ENCODE assay signal across 1 cellular context in the genomic region with DNA sequence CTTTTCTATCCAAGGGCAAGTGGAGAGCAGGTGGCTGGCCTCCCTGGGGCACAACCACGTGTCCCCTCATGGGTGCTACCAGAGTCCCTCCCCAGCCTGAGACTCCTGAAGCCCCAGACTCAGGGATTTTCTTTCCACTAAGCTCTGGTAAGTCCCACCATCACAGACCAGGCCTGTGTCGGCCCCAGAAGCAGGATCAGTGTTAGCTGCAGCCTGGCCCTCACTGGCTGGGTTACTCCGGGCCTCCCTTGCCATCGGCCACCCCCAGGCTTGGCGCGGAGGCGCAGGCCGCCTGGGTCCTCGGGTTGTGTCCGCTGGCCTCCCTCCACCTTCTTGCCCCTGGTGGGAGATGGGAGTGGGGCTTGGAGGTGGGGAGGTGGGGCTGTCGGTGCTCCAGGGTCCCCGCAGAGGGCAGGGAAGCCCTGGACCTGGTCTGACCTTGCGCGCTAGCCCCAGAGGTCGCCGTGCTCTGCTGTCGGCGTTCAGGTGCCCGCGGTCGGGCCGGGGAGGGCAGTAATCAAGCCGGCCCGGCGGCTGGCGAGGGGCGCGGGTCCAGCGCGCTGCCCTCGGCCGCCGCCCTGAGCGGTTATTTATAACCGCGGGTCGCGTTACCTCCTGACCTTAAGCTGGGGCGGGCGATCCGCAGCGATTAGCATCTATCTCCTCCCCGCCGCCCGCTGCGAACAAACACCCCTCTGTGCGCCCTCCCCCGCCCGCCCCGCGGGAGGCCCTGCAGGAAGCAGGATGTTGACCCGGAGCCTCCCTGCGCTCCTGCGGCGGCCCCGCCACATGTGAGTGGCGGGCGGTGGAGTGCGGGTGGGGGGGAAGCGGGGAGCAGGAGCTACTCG.
TF ChIP-seq lines count a peak whose summit lies in the region.

No MANE protein-coding gene starts in this region.

TF ChIP-seq in HepG2, 621 proteins besides CTCF, POLR2A, EP300 and RAD21 (continued from another document and continues in another):
- peak; percentile 78 for TF ChIP-seq REPIN1 (CRISPR knock-in tag; IDR thresholded peaks at IDR 0.05; ENCODE audit: borderline replicate concordance, low read depth)
- peak; percentile 19; the same call in 1 of the 2 replicates for TF ChIP-seq CREB1 (IDR thresholded peaks at IDR 0.05)
- TF ChIP-seq CREB1 (CRISPR knock-in tag; IDR thresholded peaks at IDR 0.05), result no peak
- TF ChIP-seq RERE (CRISPR knock-in tag; IDR thresholded peaks at IDR 0.05; ENCODE audit: low read depth), result peak; percentile 95
- TF ChIP-seq MED13 (CRISPR knock-in tag; IDR thresholded peaks at IDR 0.05), result peak; percentile 99
- TF ChIP-seq SMYD3 (CRISPR knock-in tag; IDR thresholded peaks at IDR 0.05), result peak; percentile 43; the same call in 1 of the 2 replicates
- TF ChIP-seq, protein P1, sequence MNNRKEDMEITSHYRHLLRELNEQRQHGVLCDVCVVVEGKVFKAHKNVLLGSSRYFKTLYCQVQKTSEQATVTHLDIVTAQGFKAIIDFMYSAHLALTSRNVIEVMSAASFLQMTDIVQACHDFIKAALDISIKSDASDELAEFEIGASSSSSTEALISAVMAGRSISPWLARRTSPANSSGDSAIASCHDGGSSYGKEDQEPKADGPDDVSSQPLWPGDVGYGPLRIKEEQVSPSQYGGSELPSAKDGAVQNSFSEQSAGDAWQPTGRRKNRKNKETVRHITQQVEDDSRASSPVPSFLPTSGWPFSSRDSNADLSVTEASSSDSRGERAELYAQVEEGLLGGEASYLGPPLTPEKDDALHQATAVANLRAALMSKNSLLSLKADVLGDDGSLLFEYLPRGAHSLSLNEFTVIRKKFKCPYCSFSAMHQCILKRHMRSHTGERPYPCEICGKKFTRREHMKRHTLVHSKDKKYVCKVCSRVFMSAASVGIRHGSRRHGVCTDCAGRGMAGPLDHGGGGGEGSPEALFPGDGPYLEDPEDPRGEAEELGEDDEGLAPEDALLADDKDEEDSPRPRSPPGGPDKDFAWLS (CRISPR knock-in tag; IDR thresholded peaks at IDR 0.05; ENCODE audit: borderline replicate concordance), result no peak
- TF ChIP-seq ZNF816 (CRISPR knock-in tag; IDR thresholded peaks at IDR 0.05; ENCODE audit: borderline replicate concordance), result peak; percentile 99
- 0 out of 2 replicates have a peak, but pooled peaks have one; percentile 78 for TF ChIP-seq HOXA7 (CRISPR knock-in tag; IDR thresholded peaks at IDR 0.05)
- peak; percentile 99 for TF ChIP-seq ELF3 (CRISPR knock-in tag; IDR thresholded peaks at IDR 0.05)
- peak; percentile 93 for TF ChIP-seq SAP130 (CRISPR knock-in tag; IDR thresholded peaks at IDR 0.05; ENCODE audit: low read depth)
- TF ChIP-seq, protein P2, sequence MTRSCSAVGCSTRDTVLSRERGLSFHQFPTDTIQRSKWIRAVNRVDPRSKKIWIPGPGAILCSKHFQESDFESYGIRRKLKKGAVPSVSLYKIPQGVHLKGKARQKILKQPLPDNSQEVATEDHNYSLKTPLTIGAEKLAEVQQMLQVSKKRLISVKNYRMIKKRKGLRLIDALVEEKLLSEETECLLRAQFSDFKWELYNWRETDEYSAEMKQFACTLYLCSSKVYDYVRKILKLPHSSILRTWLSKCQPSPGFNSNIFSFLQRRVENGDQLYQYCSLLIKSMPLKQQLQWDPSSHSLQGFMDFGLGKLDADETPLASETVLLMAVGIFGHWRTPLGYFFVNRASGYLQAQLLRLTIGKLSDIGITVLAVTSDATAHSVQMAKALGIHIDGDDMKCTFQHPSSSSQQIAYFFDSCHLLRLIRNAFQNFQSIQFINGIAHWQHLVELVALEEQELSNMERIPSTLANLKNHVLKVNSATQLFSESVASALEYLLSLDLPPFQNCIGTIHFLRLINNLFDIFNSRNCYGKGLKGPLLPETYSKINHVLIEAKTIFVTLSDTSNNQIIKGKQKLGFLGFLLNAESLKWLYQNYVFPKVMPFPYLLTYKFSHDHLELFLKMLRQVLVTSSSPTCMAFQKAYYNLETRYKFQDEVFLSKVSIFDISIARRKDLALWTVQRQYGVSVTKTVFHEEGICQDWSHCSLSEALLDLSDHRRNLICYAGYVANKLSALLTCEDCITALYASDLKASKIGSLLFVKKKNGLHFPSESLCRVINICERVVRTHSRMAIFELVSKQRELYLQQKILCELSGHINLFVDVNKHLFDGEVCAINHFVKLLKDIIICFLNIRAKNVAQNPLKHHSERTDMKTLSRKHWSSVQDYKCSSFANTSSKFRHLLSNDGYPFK (CRISPR knock-in tag; IDR thresholded peaks at IDR 0.05; ENCODE audit: borderline replicate concordance), result peak; percentile 70; the same call in 1 of the 2 replicates
- TF ChIP-seq ZNF562 (CRISPR knock-in tag; IDR thresholded peaks at IDR 0.05; ENCODE audit: borderline replicate concordance), result no peak; the same call in 1 of the 2 replicates
- TF ChIP-seq SYNCRIP (IDR thresholded peaks at IDR 0.05; ENCODE audit: insufficient read depth, low read depth, low read length), result no peak
- TF ChIP-seq BRCA1 (CRISPR knock-in tag; IDR thresholded peaks at IDR 0.05), result peak; percentile 88
- TF ChIP-seq PPARG (CRISPR knock-in tag; conservative IDR thresholded peaks at IDR 0.05), result peak; percentile 90
- TF ChIP-seq KLF6 (CRISPR knock-in tag; IDR thresholded peaks at IDR 0.05), result peak; percentile 94
- TF ChIP-seq ZBTB7B (CRISPR knock-in tag; IDR thresholded peaks at IDR 0.05), result peak; percentile 96
- peak; percentile 100 for TF ChIP-seq AGO2 (optimal IDR thresholded peaks at IDR 0.05; ENCODE audit: low read depth, low read length)
- no peak for TF ChIP-seq HMGA1 (CRISPR knock-in tag; conservative IDR thresholded peaks at IDR 0.05)
- TF ChIP-seq, protein P3, sequence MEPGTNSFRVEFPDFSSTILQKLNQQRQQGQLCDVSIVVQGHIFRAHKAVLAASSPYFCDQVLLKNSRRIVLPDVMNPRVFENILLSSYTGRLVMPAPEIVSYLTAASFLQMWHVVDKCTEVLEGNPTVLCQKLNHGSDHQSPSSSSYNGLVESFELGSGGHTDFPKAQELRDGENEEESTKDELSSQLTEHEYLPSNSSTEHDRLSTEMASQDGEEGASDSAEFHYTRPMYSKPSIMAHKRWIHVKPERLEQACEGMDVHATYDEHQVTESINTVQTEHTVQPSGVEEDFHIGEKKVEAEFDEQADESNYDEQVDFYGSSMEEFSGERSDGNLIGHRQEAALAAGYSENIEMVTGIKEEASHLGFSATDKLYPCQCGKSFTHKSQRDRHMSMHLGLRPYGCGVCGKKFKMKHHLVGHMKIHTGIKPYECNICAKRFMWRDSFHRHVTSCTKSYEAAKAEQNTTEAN (CRISPR knock-in tag; conservative IDR thresholded peaks at IDR 0.05), result peak; percentile 73
- no peak for TF ChIP-seq ZNF891 (CRISPR knock-in tag; IDR thresholded peaks at IDR 0.05)
- TF ChIP-seq, protein P4, sequence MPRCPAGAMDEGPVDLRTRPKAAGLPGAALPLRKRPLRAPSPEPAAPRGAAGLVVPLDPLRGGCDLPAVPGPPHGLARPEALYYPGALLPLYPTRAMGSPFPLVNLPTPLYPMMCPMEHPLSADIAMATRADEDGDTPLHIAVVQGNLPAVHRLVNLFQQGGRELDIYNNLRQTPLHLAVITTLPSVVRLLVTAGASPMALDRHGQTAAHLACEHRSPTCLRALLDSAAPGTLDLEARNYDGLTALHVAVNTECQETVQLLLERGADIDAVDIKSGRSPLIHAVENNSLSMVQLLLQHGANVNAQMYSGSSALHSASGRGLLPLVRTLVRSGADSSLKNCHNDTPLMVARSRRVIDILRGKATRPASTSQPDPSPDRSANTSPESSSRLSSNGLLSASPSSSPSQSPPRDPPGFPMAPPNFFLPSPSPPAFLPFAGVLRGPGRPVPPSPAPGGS (CRISPR knock-in tag; IDR thresholded peaks at IDR 0.05), result peak; percentile 100
- no peak; the same call in 1 of the 2 replicates for TF ChIP-seq ZNF660 (CRISPR knock-in tag; IDR thresholded peaks at IDR 0.05; ENCODE audit: borderline replicate concordance, low read depth)
- no peak; the same call in 1 of the 2 replicates for TF ChIP-seq FIP1L1 (IDR thresholded peaks at IDR 0.05; ENCODE audit: borderline replicate concordance, insufficient read depth, low read depth, low read length)
- peak; percentile 99 for TF ChIP-seq ESRRA (CRISPR knock-in tag; IDR thresholded peaks at IDR 0.05; ENCODE audit: low read depth)
- peak; percentile 94 for TF ChIP-seq ZMAT3 (CRISPR knock-in tag; conservative IDR thresholded peaks at IDR 0.05)
- TF ChIP-seq RFX3 (CRISPR knock-in tag; IDR thresholded peaks at IDR 0.05), result no peak
- TF ChIP-seq ZBTB1 (CRISPR knock-in tag; IDR thresholded peaks at IDR 0.05; ENCODE audit: borderline replicate concordance), result peak; percentile 54; the same call in 1 of the 2 replicates
- no peak for TF ChIP-seq SP1 (IDR thresholded peaks at IDR 0.05)
- peak; percentile 63 for TF ChIP-seq SP1 (CRISPR knock-in tag; IDR thresholded peaks at IDR 0.05)
- TF ChIP-seq ZNF768 (CRISPR knock-in tag; IDR thresholded peaks at IDR 0.05), result peak; percentile 88
- TF ChIP-seq FOSL1 (CRISPR knock-in tag; IDR thresholded peaks at IDR 0.05; ENCODE audit: borderline replicate concordance), result no peak
- peak; percentile 70 for TF ChIP-seq ATF3 (CRISPR knock-in tag; IDR thresholded peaks at IDR 0.05)
- TF ChIP-seq, protein P5, sequence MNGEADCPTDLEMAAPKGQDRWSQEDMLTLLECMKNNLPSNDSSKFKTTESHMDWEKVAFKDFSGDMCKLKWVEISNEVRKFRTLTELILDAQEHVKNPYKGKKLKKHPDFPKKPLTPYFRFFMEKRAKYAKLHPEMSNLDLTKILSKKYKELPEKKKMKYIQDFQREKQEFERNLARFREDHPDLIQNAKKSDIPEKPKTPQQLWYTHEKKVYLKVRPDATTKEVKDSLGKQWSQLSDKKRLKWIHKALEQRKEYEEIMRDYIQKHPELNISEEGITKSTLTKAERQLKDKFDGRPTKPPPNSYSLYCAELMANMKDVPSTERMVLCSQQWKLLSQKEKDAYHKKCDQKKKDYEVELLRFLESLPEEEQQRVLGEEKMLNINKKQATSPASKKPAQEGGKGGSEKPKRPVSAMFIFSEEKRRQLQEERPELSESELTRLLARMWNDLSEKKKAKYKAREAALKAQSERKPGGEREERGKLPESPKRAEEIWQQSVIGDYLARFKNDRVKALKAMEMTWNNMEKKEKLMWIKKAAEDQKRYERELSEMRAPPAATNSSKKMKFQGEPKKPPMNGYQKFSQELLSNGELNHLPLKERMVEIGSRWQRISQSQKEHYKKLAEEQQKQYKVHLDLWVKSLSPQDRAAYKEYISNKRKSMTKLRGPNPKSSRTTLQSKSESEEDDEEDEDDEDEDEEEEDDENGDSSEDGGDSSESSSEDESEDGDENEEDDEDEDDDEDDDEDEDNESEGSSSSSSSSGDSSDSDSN (CRISPR knock-in tag; IDR thresholded peaks at IDR 0.05), result peak; percentile 98
- TF ChIP-seq, protein P6, sequence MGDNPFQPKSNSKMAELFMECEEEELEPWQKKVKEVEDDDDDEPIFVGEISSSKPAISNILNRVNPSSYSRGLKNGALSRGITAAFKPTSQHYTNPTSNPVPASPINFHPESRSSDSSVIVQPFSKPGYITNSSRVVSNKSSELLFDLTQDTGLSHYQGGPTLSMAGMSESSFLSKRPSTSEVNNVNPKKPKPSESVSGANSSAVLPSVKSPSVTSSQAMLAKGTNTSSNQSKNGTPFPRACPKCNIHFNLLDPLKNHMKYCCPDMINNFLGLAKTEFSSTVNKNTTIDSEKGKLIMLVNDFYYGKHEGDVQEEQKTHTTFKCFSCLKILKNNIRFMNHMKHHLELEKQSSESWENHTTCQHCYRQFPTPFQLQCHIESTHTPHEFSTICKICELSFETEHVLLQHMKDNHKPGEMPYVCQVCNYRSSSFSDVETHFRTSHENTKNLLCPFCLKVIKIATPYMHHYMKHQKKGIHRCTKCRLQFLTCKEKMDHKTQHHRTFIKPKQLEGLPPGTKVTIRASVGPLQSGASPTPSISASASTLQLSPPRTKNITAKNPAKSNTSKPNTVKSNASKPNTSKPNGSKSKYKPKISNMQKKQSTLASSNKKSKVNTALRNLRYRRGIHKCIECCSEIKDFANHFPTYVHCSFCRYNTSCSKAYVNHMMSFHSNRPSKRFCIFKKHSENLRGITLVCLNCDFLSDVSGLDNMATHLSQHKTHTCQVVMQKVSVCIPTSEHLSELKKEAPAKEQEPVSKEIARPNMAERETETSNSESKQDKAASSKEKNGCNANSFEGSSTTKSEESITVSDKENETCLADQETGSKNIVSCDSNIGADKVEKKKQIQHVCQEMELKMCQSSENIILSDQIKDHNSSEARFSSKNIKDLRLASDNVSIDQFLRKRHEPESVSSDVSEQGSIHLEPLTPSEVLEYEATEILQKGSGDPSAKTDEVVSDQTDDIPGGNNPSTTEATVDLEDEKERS (CRISPR knock-in tag; IDR thresholded peaks at IDR 0.05), result peak; percentile 87; the same call in 1 of the 2 replicates
- TF ChIP-seq NCOR1 (IDR thresholded peaks at IDR 0.05; ENCODE audit: borderline replicate concordance, low read length), result peak; percentile 18; the same call in 1 of the 2 replicates
- TF ChIP-seq BRD4 (CRISPR knock-in tag; IDR thresholded peaks at IDR 0.05), result peak; percentile 82
- no peak for TF ChIP-seq ZNF253 (CRISPR knock-in tag; IDR thresholded peaks at IDR 0.05; ENCODE audit: borderline replicate concordance)
- TF ChIP-seq CENPT (CRISPR knock-in tag; IDR thresholded peaks at IDR 0.05; ENCODE audit: low read depth), result peak; percentile 69; the same call in 1 of the 2 replicates
